ENCODE assay signal across 1 cellular context in the genomic region with DNA sequence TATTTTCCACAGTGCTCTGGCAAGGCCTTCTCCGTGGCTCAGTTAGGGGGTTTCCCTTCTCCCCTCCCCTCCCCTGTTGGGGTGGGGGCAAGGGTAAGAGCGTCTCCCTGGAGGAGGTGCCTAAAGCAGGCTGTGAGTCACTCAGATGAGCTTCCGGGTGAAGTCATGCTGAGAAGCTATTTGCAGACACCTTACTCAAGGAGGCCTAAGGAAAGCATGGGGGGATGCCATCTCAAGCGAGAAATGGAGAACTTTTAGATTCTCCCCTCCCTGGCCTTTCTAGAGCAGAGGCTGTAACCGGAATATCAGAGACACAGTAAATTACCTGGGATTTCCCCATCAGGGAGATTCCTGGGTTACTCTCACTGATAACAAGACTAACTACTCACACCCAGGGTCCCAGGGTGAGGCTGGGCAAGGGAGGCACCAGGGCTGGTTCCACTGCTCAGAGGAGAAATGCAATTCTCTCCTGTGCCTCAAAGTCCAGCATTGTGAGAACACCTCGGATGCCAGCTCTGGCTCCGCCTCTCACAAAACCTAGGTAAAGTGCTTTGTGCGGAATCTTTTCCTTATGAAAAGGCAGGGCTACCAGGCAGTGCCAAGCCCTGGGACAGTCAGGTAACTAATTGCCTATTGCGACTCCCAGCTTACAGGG.
TF ChIP-seq lines count a peak whose summit lies in the region.

No MANE protein-coding gene starts in this region.

TF ChIP-seq in SK-N-SH, 30 proteins besides CTCF, POLR2A, EP300 and RAD21 (continued from another document):
- TF ChIP-seq, protein P1, sequence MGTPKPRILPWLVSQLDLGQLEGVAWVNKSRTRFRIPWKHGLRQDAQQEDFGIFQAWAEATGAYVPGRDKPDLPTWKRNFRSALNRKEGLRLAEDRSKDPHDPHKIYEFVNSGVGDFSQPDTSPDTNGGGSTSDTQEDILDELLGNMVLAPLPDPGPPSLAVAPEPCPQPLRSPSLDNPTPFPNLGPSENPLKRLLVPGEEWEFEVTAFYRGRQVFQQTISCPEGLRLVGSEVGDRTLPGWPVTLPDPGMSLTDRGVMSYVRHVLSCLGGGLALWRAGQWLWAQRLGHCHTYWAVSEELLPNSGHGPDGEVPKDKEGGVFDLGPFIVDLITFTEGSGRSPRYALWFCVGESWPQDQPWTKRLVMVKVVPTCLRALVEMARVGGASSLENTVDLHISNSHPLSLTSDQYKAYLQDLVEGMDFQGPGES (IDR thresholded peaks at IDR 0.05; ENCODE audit: low read depth, low read length): no peak
- TF ChIP-seq RCOR1 (IDR thresholded peaks at IDR 0.05; ENCODE audit: low read length) (no peak), FOSL2 (IDR thresholded peaks at IDR 0.05; ENCODE audit: borderline replicate concordance, low read depth) (peak; percentile 75), EZH2phosphoT487 (IDR thresholded peaks at IDR 0.05; ENCODE audit: borderline replicate concordance, low read depth) (no peak)
- TF ChIP-seq, protein P2, sequence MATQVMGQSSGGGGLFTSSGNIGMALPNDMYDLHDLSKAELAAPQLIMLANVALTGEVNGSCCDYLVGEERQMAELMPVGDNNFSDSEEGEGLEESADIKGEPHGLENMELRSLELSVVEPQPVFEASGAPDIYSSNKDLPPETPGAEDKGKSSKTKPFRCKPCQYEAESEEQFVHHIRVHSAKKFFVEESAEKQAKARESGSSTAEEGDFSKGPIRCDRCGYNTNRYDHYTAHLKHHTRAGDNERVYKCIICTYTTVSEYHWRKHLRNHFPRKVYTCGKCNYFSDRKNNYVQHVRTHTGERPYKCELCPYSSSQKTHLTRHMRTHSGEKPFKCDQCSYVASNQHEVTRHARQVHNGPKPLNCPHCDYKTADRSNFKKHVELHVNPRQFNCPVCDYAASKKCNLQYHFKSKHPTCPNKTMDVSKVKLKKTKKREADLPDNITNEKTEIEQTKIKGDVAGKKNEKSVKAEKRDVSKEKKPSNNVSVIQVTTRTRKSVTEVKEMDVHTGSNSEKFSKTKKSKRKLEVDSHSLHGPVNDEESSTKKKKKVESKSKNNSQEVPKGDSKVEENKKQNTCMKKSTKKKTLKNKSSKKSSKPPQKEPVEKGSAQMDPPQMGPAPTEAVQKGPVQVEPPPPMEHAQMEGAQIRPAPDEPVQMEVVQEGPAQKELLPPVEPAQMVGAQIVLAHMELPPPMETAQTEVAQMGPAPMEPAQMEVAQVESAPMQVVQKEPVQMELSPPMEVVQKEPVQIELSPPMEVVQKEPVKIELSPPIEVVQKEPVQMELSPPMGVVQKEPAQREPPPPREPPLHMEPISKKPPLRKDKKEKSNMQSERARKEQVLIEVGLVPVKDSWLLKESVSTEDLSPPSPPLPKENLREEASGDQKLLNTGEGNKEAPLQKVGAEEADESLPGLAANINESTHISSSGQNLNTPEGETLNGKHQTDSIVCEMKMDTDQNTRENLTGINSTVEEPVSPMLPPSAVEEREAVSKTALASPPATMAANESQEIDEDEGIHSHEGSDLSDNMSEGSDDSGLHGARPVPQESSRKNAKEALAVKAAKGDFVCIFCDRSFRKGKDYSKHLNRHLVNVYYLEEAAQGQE (IDR thresholded peaks at IDR 0.05; ENCODE audit: low read depth, low read length): no peak
- TF ChIP-seq, protein P3, sequence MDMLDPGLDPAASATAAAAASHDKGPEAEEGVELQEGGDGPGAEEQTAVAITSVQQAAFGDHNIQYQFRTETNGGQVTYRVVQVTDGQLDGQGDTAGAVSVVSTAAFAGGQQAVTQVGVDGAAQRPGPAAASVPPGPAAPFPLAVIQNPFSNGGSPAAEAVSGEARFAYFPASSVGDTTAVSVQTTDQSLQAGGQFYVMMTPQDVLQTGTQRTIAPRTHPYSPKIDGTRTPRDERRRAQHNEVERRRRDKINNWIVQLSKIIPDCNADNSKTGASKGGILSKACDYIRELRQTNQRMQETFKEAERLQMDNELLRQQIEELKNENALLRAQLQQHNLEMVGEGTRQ (IDR thresholded peaks at IDR 0.05; ENCODE audit: borderline replicate concordance, low read depth, low read length): no peak
